16 cellular contexts compared by ENCODE assay signal in the genomic region with DNA sequence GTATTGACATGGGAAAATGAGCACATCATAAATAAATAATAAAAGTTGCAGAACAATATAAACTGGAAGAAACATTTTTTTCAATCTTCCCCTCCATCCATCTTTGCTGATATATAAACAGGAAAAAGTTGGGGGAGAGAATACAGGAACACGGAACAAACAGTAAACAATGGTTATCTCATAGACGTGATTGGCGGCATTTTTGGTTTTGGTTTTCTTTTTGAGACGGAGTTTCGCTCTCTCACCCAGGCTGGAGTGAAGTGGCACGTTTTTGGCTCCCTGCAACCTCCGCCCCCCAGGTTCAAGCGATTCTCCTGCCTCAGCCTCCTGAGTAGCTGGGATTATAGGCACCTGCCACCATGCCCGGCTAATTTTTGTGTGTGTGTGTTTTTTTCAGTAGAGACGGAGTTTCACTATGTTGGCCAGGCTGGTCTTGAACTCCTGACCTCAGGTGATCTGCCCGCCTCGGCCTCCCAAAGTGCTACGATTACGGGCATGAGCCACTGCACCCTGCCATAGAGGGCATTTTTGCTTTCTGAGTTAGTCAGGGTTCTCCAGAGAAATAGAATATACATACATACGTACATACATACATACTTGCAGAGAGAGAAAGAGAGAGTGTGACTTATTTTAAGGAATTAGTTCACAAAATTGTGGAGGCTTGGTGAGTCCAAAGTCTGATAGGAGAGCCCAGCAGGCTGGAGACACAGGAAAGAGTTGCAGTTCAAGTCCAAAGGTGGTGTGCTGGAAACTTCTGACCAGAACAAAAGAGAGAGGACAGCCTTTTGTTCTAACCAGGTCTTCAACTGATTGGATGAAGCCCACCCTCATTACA. TPM values are rescaled to one million over a fixed set of nuclear protein-coding genes. Genes with fewer than 3 reads are reported as not detected.
DNase-seq lines count a peak whose midpoint lies in the region; ATAC-seq, FAIRE-seq and TF ChIP-seq lines count a peak whose summit lies in the region.
"Had no signal": no experiment of that assay in that cellular context is flagged by ENCODE, and none has a peak within 500 bp of the region (broad histone marks: within the 10 kb centered on the region; RNA-seq: fewer than 3 reads in every experiment).

No MANE protein-coding gene starts in this region.

- H3K4me3 ChIP-seq in kidney (ENCODE audit: low read length in 2 of 2): no peak overlapping the region
- H3K4me3 ChIP-seq: smooth muscle cell, uterus had no signal

- peak overlapping the region; percentile 27 for H3K4me3 Mint-ChIP-seq in activated naive CD4-positive, alpha-beta T cell treated with anti-CD3 and anti-CD28 coated beads for 36 hours
- peak overlapping the region; percentile 41 for H3K4me3 Mint-ChIP-seq in activated CD8-positive, alpha-beta T cell treated with anti-CD3 and anti-CD28 coated beads for 36 hours
- peak overlapping the region; percentile 58 for H3K4me3 Mint-ChIP-seq in stimulated activated memory B cell treated with anti-CD40 and anti-IgM and Interleukin-4, amounts not matched to agents 10 μg/mL and 1 μg/mL and 100 μg/mL, for 72 hours

- ATAC-seq in activated CD8-positive, alpha-beta T cell treated with anti-CD3 and anti-CD28 coated beads for 36 hours: no peak
- no peak for ATAC-seq in stimulated activated memory B cell treated with anti-CD40 and anti-IgM and Interleukin-4, amounts not matched to agents 10 μg/mL and 1 μg/mL and 100 μg/mL, for 72 hours
- ATAC-seq in HG03378 (IDR thresholded peaks at IDR 0.05; ENCODE audit: unreplicated experiment) (no peak), HG03442 (IDR thresholded peaks at IDR 0.05; ENCODE audit: unreplicated experiment) (no peak), HG02623 (IDR thresholded peaks at IDR 0.05; ENCODE audit: unreplicated experiment) (no peak)
- ATAC-seq: gastrocnemius medialis had no signal

- TF ChIP-seq CTCF in activated CD8-positive, alpha-beta T cell treated with anti-CD3 and anti-CD28 coated beads for 36 hours (IDR thresholded peaks at IDR 0.05): no peak
- no peak for TF ChIP-seq CTCF in kidney (IDR thresholded peaks at IDR 0.05; ENCODE audit: borderline replicate concordance, extremely low read depth, insufficient read depth)

- no peaks in the 10 kb centered on the region for H3K9me3 ChIP-seq in kidney (ENCODE audit: control insufficient read depth in 1 of 2, low read length in 2 of 2)
- H3K9me3 ChIP-seq: gastrocnemius medialis, stomach, uterus had no signal

- H3K36me3 ChIP-seq in kidney (ENCODE audit: control insufficient read depth in 1 of 2, insufficient read depth in 2 of 2, low read length in 2 of 2): no peaks in the 10 kb centered on the region
- H3K36me3 ChIP-seq: gastrocnemius medialis, stomach, uterus had no signal

- CTCF ChIA-PET in activated naive CD4-positive, alpha-beta T cell treated with anti-CD3 and anti-CD28 coated beads for 36 hours (lab: Charles Lee): interaction anchor here (1.0 to 7.5 kb wide), 10 partner anchors 10 to 64 kb away, joined by 6 to 97 read pairs (median 21); no protein-coding TSS in a partner anchor
- CTCF ChIA-PET in activated CD8-positive, alpha-beta T cell treated with anti-CD3 and anti-CD28 coated beads for 36 hours (lab: Charles Lee): interaction anchor here (0.8 to 6.7 kb wide), 8 partner anchors 9 to 63 kb away, joined by 3 to 188 read pairs (median 20); no protein-coding TSS in a partner anchor

- intact Hi-C loops in activated naive CD4-positive, alpha-beta T cell treated with anti-CD3 and anti-CD28 coated beads for 36 hours (cut with micrococcal nuclease): no loop called here
- intact Hi-C loops in activated CD8-positive, alpha-beta T cell treated with anti-CD3 and anti-CD28 coated beads for 36 hours (cut with micrococcal nuclease): loop anchor here (2.0 kb wide), 1 partner anchor 51 kb away; no protein-coding TSS in a partner anchor
- intact Hi-C loops in kidney (cut with DNase I): loop anchor here (5.0 kb wide), 1 partner anchor 51 kb away; no protein-coding TSS in a partner anchor

- H3K9me3 Mint-ChIP-seq in activated naive CD4-positive, alpha-beta T cell treated with anti-CD3 and anti-CD28 coated beads for 36 hours: peaks cover 2% of the 10 kb centered on the region
- peaks cover 5% of the 10 kb centered on the region for H3K9me3 Mint-ChIP-seq in activated CD8-positive, alpha-beta T cell treated with anti-CD3 and anti-CD28 coated beads for 36 hours
- H3K9me3 Mint-ChIP-seq in stimulated activated memory B cell treated with anti-CD40 and anti-IgM and Interleukin-4, amounts not matched to agents 10 μg/mL and 1 μg/mL and 100 μg/mL, for 72 hours: no peaks in the 10 kb centered on the region

- H3K4me1 Mint-ChIP-seq in activated naive CD4-positive, alpha-beta T cell treated with anti-CD3 and anti-CD28 coated beads for 36 hours (ENCODE audit: low read depth): peaks cover 49% of the 10 kb centered on the region
- peaks cover 43% of the 10 kb centered on the region for H3K4me1 Mint-ChIP-seq in activated CD8-positive, alpha-beta T cell treated with anti-CD3 and anti-CD28 coated beads for 36 hours (ENCODE audit: low read depth)
- peaks cover 44% of the 10 kb centered on the region for H3K4me1 Mint-ChIP-seq in stimulated activated memory B cell treated with anti-CD40 and anti-IgM and Interleukin-4, amounts not matched to agents 10 μg/mL and 1 μg/mL and 100 μg/mL, for 72 hours

- no peak overlapping the region for H3K9ac ChIP-seq in kidney (ENCODE audit: low read length in 2 of 2)

- POLR2A ChIA-PET in activated CD8-positive, alpha-beta T cell treated with anti-CD3 and anti-CD28 coated beads for 36 hours (lab: Charles Lee): interaction anchor here (0.7 to 7.4 kb wide), 2 partner anchors 40 to 138 kb away, joined by 3 to 177 read pairs; no protein-coding TSS in a partner anchor

- H3K36me3 Mint-ChIP-seq in activated naive CD4-positive, alpha-beta T cell treated with anti-CD3 and anti-CD28 coated beads for 36 hours (ENCODE audit: low read depth): peaks cover 3% of the 10 kb centered on the region
- H3K36me3 Mint-ChIP-seq in activated CD8-positive, alpha-beta T cell treated with anti-CD3 and anti-CD28 coated beads for 36 hours (ENCODE audit: low read depth): peaks cover 7% of the 10 kb centered on the region
- H3K36me3 Mint-ChIP-seq in stimulated activated memory B cell treated with anti-CD40 and anti-IgM and Interleukin-4, amounts not matched to agents 10 μg/mL and 1 μg/mL and 100 μg/mL, for 72 hours: no peaks in the 10 kb centered on the region

- H3K4me1 ChIP-seq in kidney (ENCODE audit: control insufficient read depth in 1 of 2, insufficient read depth in 1 of 2, low read depth in 1 of 2, low read length in 2 of 2): no peaks in the 10 kb centered on the region
- H3K4me1 ChIP-seq: gastrocnemius medialis, uterus had no signal

- H3K27ac ChIP-seq in kidney (ENCODE audit: low read depth in 2 of 2, low read length in 2 of 2): peak overlapping the region; percentile 51 to 67

- H3K27me3 Mint-ChIP-seq in activated naive CD4-positive, alpha-beta T cell treated with anti-CD3 and anti-CD28 coated beads for 36 hours (ENCODE audit: low read depth): no peaks in the 10 kb centered on the region
- H3K27me3 Mint-ChIP-seq in activated CD8-positive, alpha-beta T cell treated with anti-CD3 and anti-CD28 coated beads for 36 hours: no peaks in the 10 kb centered on the region
- no peaks in the 10 kb centered on the region for H3K27me3 Mint-ChIP-seq in stimulated activated memory B cell treated with anti-CD40 and anti-IgM and Interleukin-4, amounts not matched to agents 10 μg/mL and 1 μg/mL and 100 μg/mL, for 72 hours

- DNase-seq in activated naive CD4-positive, alpha-beta T cell treated with anti-CD3 and anti-CD28 coated beads for 36 hours: no peak
- no peak for DNase-seq in activated naive CD4-positive, alpha-beta T cell treated with anti-CD3 and anti-CD28 coated beads, Interleukin-2, amount 50 U/mL, for 16 hours
- no peak for DNase-seq in activated CD8-positive, alpha-beta T cell treated with anti-CD3 and anti-CD28 coated beads for 36 hours
- DNase-seq in kidney: no peak
- DNase-seq: gastrocnemius medialis, HCEC 1CT, NCI-H2029, NCI-H524, posterior cingulate gyrus, stomach, uterus had no signal

- peak overlapping the region; percentile 93 for H3K27ac Mint-ChIP-seq in activated naive CD4-positive, alpha-beta T cell treated with anti-CD3 and anti-CD28 coated beads for 36 hours
- peak overlapping the region; percentile 89 for H3K27ac Mint-ChIP-seq in activated CD8-positive, alpha-beta T cell treated with anti-CD3 and anti-CD28 coated beads for 36 hours
- H3K27ac Mint-ChIP-seq in stimulated activated memory B cell treated with anti-CD40 and anti-IgM and Interleukin-4, amounts not matched to agents 10 μg/mL and 1 μg/mL and 100 μg/mL, for 72 hours: peak overlapping the region; percentile 80

- FAIRE-seq in kidney (lab: Jason Lieb, UNC): no peak

RNA-seq across cellular contexts. Expression of a gene that starts 22.6 kb away (rescaled TPM):
- 10 to 100 TPM; 78.2 to 82.1 TPM for total RNA-seq in activated naive CD4-positive, alpha-beta T cell treated with anti-CD3 and anti-CD28 coated beads for 36 hours
- total RNA-seq in activated CD8-positive, alpha-beta T cell treated with anti-CD3 and anti-CD28 coated beads for 36 hours: 100 to 1,000 TPM; 107 to 122 TPM
- 70.4 TPM for total RNA-seq in kidney
- polyA plus RNA-seq in kidney (ENCODE audit: insufficient read depth, low read depth, low replicate concordance): 64.9 TPM

RNA-seq across cellular contexts. Expression of a gene that starts 23.4 kb away (rescaled TPM):
- total RNA-seq in activated naive CD4-positive, alpha-beta T cell treated with anti-CD3 and anti-CD28 coated beads for 36 hours: 10 to 100 TPM; 21.7 to 22.0 TPM
- 10 to 100 TPM; 23.0 to 24.6 TPM for total RNA-seq in activated CD8-positive, alpha-beta T cell treated with anti-CD3 and anti-CD28 coated beads for 36 hours
- 9.3 TPM for total RNA-seq in kidney
- 7.9 TPM for polyA plus RNA-seq in kidney (ENCODE audit: insufficient read depth, low read depth, low replicate concordance)

RNA-seq across cellular contexts. Expression of a gene that starts 37.6 kb away (rescaled TPM):
- total RNA-seq in activated naive CD4-positive, alpha-beta T cell treated with anti-CD3 and anti-CD28 coated beads for 36 hours: 10 to 100 TPM; 79.5 to 82.7 TPM
- total RNA-seq in activated CD8-positive, alpha-beta T cell treated with anti-CD3 and anti-CD28 coated beads for 36 hours: 10 to 100 TPM; 86.9 to 88.0 TPM
- 47.2 TPM for total RNA-seq in kidney
- 32.9 TPM for polyA plus RNA-seq in kidney (ENCODE audit: insufficient read depth, low read depth, low replicate concordance)

RNA-seq across cellular contexts. Expression of a gene that starts 44.4 kb away (rescaled TPM):
- 100 to 1,000 TPM; 598 to 608 TPM for total RNA-seq in activated naive CD4-positive, alpha-beta T cell treated with anti-CD3 and anti-CD28 coated beads for 36 hours
- total RNA-seq in activated CD8-positive, alpha-beta T cell treated with anti-CD3 and anti-CD28 coated beads for 36 hours: 100 to 1,000 TPM; 493 to 499 TPM
- total RNA-seq in kidney: 525 TPM
- 387 TPM for polyA plus RNA-seq in kidney (ENCODE audit: insufficient read depth, low read depth, low replicate concordance)
